Comparison of ENCODE assay signal across 37 cellular contexts in the genomic region with DNA sequence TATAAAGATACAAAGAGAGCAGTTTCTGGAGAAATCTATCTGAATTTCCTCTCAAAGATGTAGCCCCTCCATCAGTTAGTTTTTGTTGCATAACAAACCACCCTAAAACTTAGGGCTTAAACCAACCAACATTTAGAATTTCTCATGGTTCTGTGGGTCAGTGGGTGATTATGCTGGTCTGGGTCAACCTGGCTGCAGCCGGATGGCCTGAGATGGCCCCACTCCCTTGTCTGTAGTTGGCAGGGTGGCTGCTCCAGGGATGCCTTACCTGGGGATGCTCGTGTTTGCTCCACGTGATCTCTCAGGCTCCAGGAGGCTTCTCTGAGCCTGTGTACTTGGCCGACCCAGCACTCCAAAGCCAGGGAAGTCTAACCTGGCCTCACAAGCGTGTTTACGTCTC.
"Had no signal": no experiment of that assay in that cellular context is flagged by ENCODE, and none has a peak within 500 bp of the region (broad histone marks: within the 10 kb centered on the region; RNA-seq: fewer than 3 reads in every experiment).

No MANE protein-coding gene starts in this region.

- H3K4me3 Mint-ChIP-seq: activated CD4-positive, alpha-beta memory T cell treated with anti-CD3 and anti-CD28 coated beads, Interleukin-2, amount 10 ng/mL, durations not matched to agents 7 days and 5 days; activated CD8-positive, alpha-beta memory T cell treated with anti-CD3 and anti-CD28 coated beads, Interleukin-2, amount 10 ng/mL, durations not matched to agents 7 days and 5 days; brain had no signal

- H3K9me3 ChIP-seq: Peyer's patch had no signal

- ATAC-seq: activated CD8-positive, alpha-beta memory T cell treated with anti-CD3 and anti-CD28 coated beads, Interleukin-2, amount 10 ng/mL, durations not matched to agents 7 days and 5 days; activated naive CD4-positive, alpha-beta T cell treated with anti-CD3 and anti-CD28 coated beads, Interleukin-2, amount 50 U/mL, for 72 hours; K562; PC-3; Right ventricle myocardium inferior had no signal

- H3K27ac Mint-ChIP-seq: activated CD8-positive, alpha-beta memory T cell treated with anti-CD3 and anti-CD28 coated beads, Interleukin-2, amount 10 ng/mL, durations not matched to agents 7 days and 5 days; activated naive CD4-positive, alpha-beta T cell treated with anti-CD3 and anti-CD28 coated beads, Interleukin-2, amount 50 U/mL, for 72 hours; activated T-helper 2 cell treated with anti-CD3 and anti-CD28 coated beads, Interferon-gamma antibody, Interleukin-2, Interleukin-4, amounts not matched to agents 10 μg/mL and 5 μg/mL and 100 μg/mL, durations not matched to agents 14 hours and 24 hours and 36 hours had no signal

- H3K27ac ChIP-seq: Peyer's patch, RWPE1, VCaP had no signal

- DNase-seq: activated CD4-positive, alpha-beta memory T cell treated with anti-CD3 and anti-CD28 coated beads, Interleukin-2, amount 10 ng/mL, durations not matched to agents 7 days and 5 days; activated CD4-positive, alpha-beta T cell treated with anti-CD3 and anti-CD28 coated beads for 1 hour; activated CD4-positive, alpha-beta T cell treated with anti-CD3 and anti-CD28 coated beads for 48 hours; activated CD4-positive, CD25-positive, alpha-beta regulatory T cell; activated CD8-positive, alpha-beta memory T cell treated with anti-CD3 and anti-CD28 coated beads for 24 hours; activated CD8-positive, alpha-beta memory T cell treated with anti-CD3 and anti-CD28 coated beads, Interleukin-2, amount 10 ng/mL, durations not matched to agents 7 days and 5 days; activated CD8-positive, alpha-beta memory T cell treated with anti-CD3 and anti-CD28 coated beads, Interleukin-2, amount 50 U/mL, for 48 hours; activated gamma-delta T cell; activated naive CD4-positive, alpha-beta T cell treated with Interleukin-2 at 50 U/mL for 16 hours; activated T-cell treated with anti-CD3 and anti-CD28 coated beads, Interleukin-2, amount 50 U/mL, for 1 hour; anterior cingulate cortex; IMR-90; NCI-H1048; NCI-H1105 treated with DMSO at 0.1 percent for 48 hours; NCI-H1436 treated with DMSO at 0.1 percent for 48 hours; NCI-H187; NCI-H2029 treated with DMSO at 0.1 percent for 48 hours; NCI-H2107; NCI-H2171; NCI-H510A; NCI-H526; NCI-H748 treated with DMSO at 0.1 percent for 48 hours; NK-92 treated with Interleukin-12 subunit alpha and Interleukin-12 subunit beta, amount 100 ng/mL, for 24 hours; PC-3; SIG-M5; SW 1271; T-helper 1 cell; T-helper 2 cell; T-helper 9 cell had no signal

- H3K36me3 ChIP-seq: Peyer's patch had no signal

- H3K27me3 ChIP-seq: Peyer's patch had no signal

- H3K4me3 ChIP-seq: K562, Peyer's patch had no signal

- H3K9me3 Mint-ChIP-seq: activated CD4-positive, alpha-beta memory T cell treated with anti-CD3 and anti-CD28 coated beads, Interleukin-2, amount 10 ng/mL, durations not matched to agents 7 days and 5 days; activated naive CD4-positive, alpha-beta T cell treated with anti-CD3 and anti-CD28 coated beads, Interleukin-2, amount 50 U/mL, for 72 hours; activated T-helper 2 cell treated with anti-CD3 and anti-CD28 coated beads, Interferon-gamma antibody, Interleukin-2, Interleukin-4, amounts not matched to agents 10 μg/mL and 5 μg/mL and 100 μg/mL, durations not matched to agents 14 hours and 24 hours and 36 hours had no signal
